Comparison of ENCODE assay signal across 19 cellular contexts in the genomic region with DNA sequence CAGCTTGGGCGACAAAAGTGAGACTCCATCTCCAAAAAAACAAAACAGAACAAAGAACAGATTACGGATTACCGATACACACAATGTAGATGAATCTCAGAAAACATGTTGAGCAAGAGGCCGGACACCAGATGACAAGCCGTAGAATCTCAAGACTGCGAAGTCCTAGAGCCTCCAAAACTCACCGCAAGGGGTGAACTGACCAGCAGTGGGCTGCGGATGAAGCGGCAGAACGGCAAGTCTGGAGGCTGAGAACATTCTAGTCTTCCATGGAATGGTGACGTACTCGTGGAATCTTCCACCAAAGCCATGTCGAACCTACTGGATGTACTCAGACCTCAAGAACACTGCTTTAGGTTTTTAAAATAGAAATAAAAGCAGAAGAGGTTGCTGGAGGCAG.
"Had no signal": no experiment of that assay in that cellular context is flagged by ENCODE, and none has a peak within 500 bp of the region (broad histone marks: within the 10 kb centered on the region; RNA-seq: fewer than 3 reads in every experiment).

No MANE protein-coding gene starts in this region.

- H3K4me2 ChIP-seq: hepatocyte had no signal

- H3K27ac Mint-ChIP-seq: activated CD4-positive, alpha-beta T cell treated with anti-CD3 and anti-CD28 coated beads for 36 hours; activated naive CD4-positive, alpha-beta T cell treated with anti-CD3 and anti-CD28 coated beads, Interleukin-2, amount 50 U/mL, for 72 hours; memory B cell; naive B cell; stimulated activated naive CD8-positive, alpha-beta T cell treated with anti-CD3 and anti-CD28 coated beads, Interleukin-15, Interleukin-2, amounts not matched to agents 100 ng/mL and 50 ng/mL, for 24 hours; T-helper 1 cell treated with Interleukin-12 subunit alpha and Interleukin-12 subunit beta and Interleukin-4 antibody, amounts not matched to agents 30 μg/mL and 1 μg/mL, for 36 hours had no signal

- H3K9me3 ChIP-seq: body of pancreas, mucosa of descending colon, SJSA1 had no signal

- H3K4me1 ChIP-seq: body of pancreas had no signal

- H3K36me3 Mint-ChIP-seq: activated naive CD4-positive, alpha-beta T cell treated with anti-CD3 and anti-CD28 coated beads, Interleukin-2, amount 50 U/mL, for 72 hours; memory B cell; naive B cell had no signal

- H3K9me3 Mint-ChIP-seq: activated naive CD4-positive, alpha-beta T cell treated with anti-CD3 and anti-CD28 coated beads, Interleukin-2, amount 50 U/mL, for 72 hours; memory B cell; stimulated activated naive CD8-positive, alpha-beta T cell treated with anti-CD3 and anti-CD28 coated beads, Interleukin-15, Interleukin-2, amounts not matched to agents 100 ng/mL and 50 ng/mL, for 24 hours; T-helper 1 cell treated with Interleukin-12 subunit alpha and Interleukin-12 subunit beta and Interleukin-4 antibody, amounts not matched to agents 30 μg/mL and 1 μg/mL, for 36 hours had no signal

- H3K27me3 ChIP-seq: body of pancreas, dorsolateral prefrontal cortex, hepatocyte had no signal

- ATAC-seq: activated CD4-positive, alpha-beta T cell treated with anti-CD3 and anti-CD28 coated beads for 36 hours; activated naive CD4-positive, alpha-beta T cell treated with anti-CD3 and anti-CD28 coated beads, Interleukin-2, amount 50 U/mL, for 72 hours; body of pancreas; left lobe of liver; mucosa of descending colon had no signal

- H3K27me3 Mint-ChIP-seq: activated CD4-positive, alpha-beta T cell treated with anti-CD3 and anti-CD28 coated beads for 36 hours; stimulated activated naive CD8-positive, alpha-beta T cell treated with anti-CD3 and anti-CD28 coated beads, Interleukin-15, Interleukin-2, amounts not matched to agents 100 ng/mL and 50 ng/mL, for 24 hours had no signal

- H3K27ac ChIP-seq: body of pancreas, dorsolateral prefrontal cortex, epithelial cell of prostate, hepatocyte, SJSA1 had no signal

- H3K4me3 Mint-ChIP-seq: activated CD4-positive, alpha-beta T cell treated with anti-CD3 and anti-CD28 coated beads for 36 hours; memory B cell; naive B cell; stimulated activated naive CD8-positive, alpha-beta T cell treated with anti-CD3 and anti-CD28 coated beads, Interleukin-15, Interleukin-2, amounts not matched to agents 100 ng/mL and 50 ng/mL, for 24 hours; T-helper 1 cell treated with Interleukin-12 subunit alpha and Interleukin-12 subunit beta and Interleukin-4 antibody, amounts not matched to agents 30 μg/mL and 1 μg/mL, for 36 hours had no signal

- DNase-seq: activated CD4-positive, alpha-beta T cell treated with anti-CD3 and anti-CD28 coated beads for 36 hours; activated CD4-positive, alpha-beta T cell treated with anti-CD3 and anti-CD28 coated beads, Interleukin-2, amount 50 U/mL, for 48 hours; activated gamma-delta T cell treated with Interleukin-2 at 50 U/mL for 16 hours; amniotic stem cell; body of pancreas; caudate nucleus; foreskin fibroblast; naive B cell; trophoblast cell had no signal

- H3K79me2 ChIP-seq: hepatocyte had no signal

- H3K36me3 ChIP-seq: SJSA1 had no signal

- H2AFZ ChIP-seq: hepatocyte had no signal

- H3K4me3 ChIP-seq: body of pancreas, dorsolateral prefrontal cortex, hepatocyte, mucosa of descending colon, SJSA1 had no signal
